ENCODE assay signal across 8 cellular contexts in the genomic region with DNA sequence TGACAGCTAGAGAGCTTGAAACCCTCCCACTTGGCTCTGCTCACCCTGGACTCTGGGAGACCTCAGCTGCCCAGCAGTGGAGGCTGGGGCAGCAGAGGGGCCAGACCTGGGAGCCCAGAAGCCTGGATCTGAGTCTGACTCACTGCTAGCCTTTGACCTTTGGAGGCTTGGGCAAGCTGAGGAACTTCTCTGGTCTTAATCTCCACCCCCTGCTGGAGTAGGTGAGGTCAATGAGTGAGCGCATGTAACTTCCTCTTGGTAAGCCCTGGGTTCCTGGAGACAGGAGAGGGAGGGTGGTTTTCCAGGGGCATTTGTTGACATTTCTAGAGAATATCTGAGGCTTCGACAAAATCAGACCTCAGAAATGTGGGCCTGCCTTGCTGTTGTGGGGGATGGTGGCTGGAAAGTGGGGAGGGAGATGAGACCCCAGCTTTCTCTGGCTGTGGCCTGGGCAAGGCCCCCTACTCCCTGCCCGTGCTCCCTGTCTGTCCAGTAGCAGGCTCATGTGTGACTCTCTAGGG.
DNase-seq lines count a peak whose midpoint lies in the region; ATAC-seq, FAIRE-seq and TF ChIP-seq lines count a peak whose summit lies in the region.

No MANE protein-coding gene starts in this region.

- H2AK5ac ChIP-seq in neuronal stem cell (ENCODE audit: low read depth, low read length): no peak overlapping the region

- no peak overlapping the region for H4K8ac ChIP-seq in neuronal stem cell (ENCODE audit: low read depth, low read length)

- H3K4me1 ChIP-seq in osteoblast (ENCODE audit: insufficient read depth, low read length) (peaks cover 17% of the 10 kb centered on the region), neuronal stem cell (ENCODE audit: control insufficient read depth in 2 of 2, insufficient read depth in 1 of 2, low read depth in 1 of 2, low read length in 2 of 2) (peaks cover 3 to 12% of the 10 kb centered on the region in 2 donors)

- H2BK15ac ChIP-seq in neuronal stem cell (ENCODE audit: low read length): no peak overlapping the region

- H3K4me2 ChIP-seq in osteoblast (ENCODE audit: insufficient read depth, low read length) (peak overlapping the region; percentile 52), neuronal stem cell (ENCODE audit: insufficient read depth, low read length, poor library complexity, severe bottlenecking) (no peak overlapping the region)

- no peak overlapping the region for H3K23ac ChIP-seq in neuronal stem cell (ENCODE audit: low read depth, low read length, poor library complexity)

- no peak overlapping the region for H3K18ac ChIP-seq in neuronal stem cell (ENCODE audit: low read length)

- no peak overlapping the region for H2BK120ac ChIP-seq in neuronal stem cell (ENCODE audit: low read depth, low read length)

- no peak for FAIRE-seq in bronchial epithelial cell (lab: Jason Lieb, UNC)

- H3K27ac ChIP-seq in osteoblast (ENCODE audit: low read depth, low read length): peak overlapping the region; percentile 77
- no peak overlapping the region for H3K27ac ChIP-seq in neuronal stem cell (replicated peaks; ENCODE audit: low read length)
- H3K27ac ChIP-seq in substantia nigra (ENCODE audit: low read depth, low read length, poor library complexity, severe bottlenecking): no peak overlapping the region

- no peak overlapping the region for H3K4ac ChIP-seq in neuronal stem cell (ENCODE audit: low read length)

- no peak overlapping the region for H2BK12ac ChIP-seq in neuronal stem cell (ENCODE audit: low read length)

- H3K9me3 ChIP-seq in osteoblast (ENCODE audit: low read depth, low read length): no peaks in the 10 kb centered on the region
- H3K9me3 ChIP-seq in neuronal stem cell (replicated peaks in 1 of 2; ENCODE audit: control insufficient read depth in 2 of 2, insufficient read depth in 1 of 2, low read depth in 1 of 2, low read length in 2 of 2): no peaks in the 10 kb centered on the region

- H2AFZ ChIP-seq in osteoblast (ENCODE audit: low read length) (peak overlapping the region; percentile 4), neuronal stem cell (ENCODE audit: low read length) (no peak overlapping the region)

- ATAC-seq in GM18873 (IDR thresholded peaks at IDR 0.05; ENCODE audit: low FRiP score, unreplicated experiment): no peak

- no peaks in the 10 kb centered on the region for H3K36me3 ChIP-seq in bronchial epithelial cell (ENCODE audit: control insufficient read depth, insufficient read depth, low read length)
- no peaks in the 10 kb centered on the region for H3K36me3 ChIP-seq in osteoblast (ENCODE audit: insufficient read depth, low read length)
- no peaks in the 10 kb centered on the region for H3K36me3 ChIP-seq in neuronal stem cell (replicated peaks in 1 of 2; ENCODE audit: control insufficient read depth in 2 of 2, insufficient read depth in 2 of 2, low read length in 2 of 2)

- H3K79me1 ChIP-seq in neuronal stem cell (ENCODE audit: low read depth, low read length): no peaks in the 10 kb centered on the region

- H3K79me2 ChIP-seq in osteoblast (ENCODE audit: insufficient read depth, low read length): no peaks in the 10 kb centered on the region

- DNase-seq in ELR (ENCODE audit: low read depth) (peak; percentile 94), NCI-H69 (lab: John Stamatoyannopoulos, UW) (peak; percentile 69), bronchial epithelial cell (ENCODE audit: low read depth) (peak; percentile 58), osteoblast (ENCODE audit: insufficient read length, low spot score, missing footprints) (peak; percentile 96), neuronal stem cell (ENCODE audit: low spot score) (no peak), substantia nigra (lab: John Stamatoyannopoulos, UW) (no peak), NCI-H1694 treated with DMSO at 0.1 percent for 48 hours (lab: John Stamatoyannopoulos, UW) (no peak)

- no CpG with 5 or more reads among the region's 3 CpGs for WGBS in neuronal stem cell (ENCODE audit: extremely low coverage in 2 of 2, insufficient read length in 2 of 2, insufficient replicate concordance in 1 of 2), 2 donors

- no peak overlapping the region for H3K9ac ChIP-seq in neuronal stem cell (ENCODE audit: low read depth, low read length, poor library complexity)

- no peak overlapping the region for H2BK5ac ChIP-seq in neuronal stem cell (ENCODE audit: low read length)

- TF ChIP-seq CTCF in bronchial epithelial cell (IDR thresholded peaks at IDR 0.05; ENCODE audit: insufficient read depth, low read length, severe bottlenecking): no peak
- no peak for TF ChIP-seq CTCF in osteoblast (IDR thresholded peaks at IDR 0.05; ENCODE audit: extremely low read depth, low read depth, low read length)

- no peaks in the 10 kb centered on the region for H4K20me1 ChIP-seq in osteoblast (ENCODE audit: insufficient read depth, low read length)

- H3K14ac ChIP-seq in neuronal stem cell (ENCODE audit: low read length): no peak overlapping the region

- no peak overlapping the region for H4K91ac ChIP-seq in neuronal stem cell (ENCODE audit: low read depth, low read length, poor library complexity)

- no peaks in the 10 kb centered on the region for H3K27me3 ChIP-seq in bronchial epithelial cell (ENCODE audit: control insufficient read depth, insufficient read depth, low read length)
- H3K27me3 ChIP-seq in osteoblast (ENCODE audit: insufficient read depth, low read length): no peaks in the 10 kb centered on the region
- H3K27me3 ChIP-seq in neuronal stem cell (ENCODE audit: control insufficient read depth in 3 of 3, insufficient read depth in 3 of 3, low read depth in 1 of 3, low read length in 3 of 3): no peaks in the 10 kb centered on the region

- no peak overlapping the region for H3K4me3 ChIP-seq in bronchial epithelial cell (ENCODE audit: low read depth, low read length)
- H3K4me3 ChIP-seq in osteoblast (ENCODE audit: insufficient read depth, low read length): peak overlapping the region; percentile 6
- no peak overlapping the region for H3K4me3 ChIP-seq in neuronal stem cell (ENCODE audit: low read length in 2 of 2)

Comparison
In these comparisons a context has a peak if more than half of its experiments do, and no peak if none do; other contexts are left out.
1. DNase-seq: peak in ELR (single experiment), NCI-H69 (single experiment), bronchial epithelial cell (single experiment) and osteoblast (single experiment); none in neuronal stem cell (single experiment), substantia nigra (0 of 49) and NCI-H1694 treated with DMSO at 0.1 percent for 48 hours (single experiment).